15 cellular contexts compared by ENCODE assay signal in the genomic region with DNA sequence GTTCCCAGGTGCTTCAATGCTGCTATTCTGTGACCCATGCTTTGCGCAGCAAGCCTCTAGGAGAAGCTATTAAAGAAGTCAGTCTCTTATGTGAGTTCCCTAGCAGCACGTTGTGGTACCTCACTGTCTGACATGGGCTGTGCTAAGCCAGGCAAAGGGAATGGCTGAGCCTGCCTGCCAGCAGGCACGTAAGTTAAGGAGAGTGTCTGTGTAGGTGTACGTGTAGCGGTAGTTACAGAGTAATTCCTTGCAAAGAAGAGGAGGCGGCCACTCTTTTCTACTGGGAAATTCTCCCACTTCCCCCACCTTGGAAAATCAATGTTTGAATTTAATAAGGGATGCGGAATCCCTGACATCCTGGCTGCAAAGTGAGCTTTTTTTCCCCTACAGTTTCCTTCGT.
"Had no signal": no experiment of that assay in that cellular context is flagged by ENCODE, and none has a peak within 500 bp of the region (broad histone marks: within the 10 kb centered on the region; RNA-seq: fewer than 3 reads in every experiment).

No MANE protein-coding gene starts in this region.

- DNase-seq: dermis blood vessel endothelial cell; dorsolateral prefrontal cortex; effector CD4-positive, alpha-beta T cell; effector memory CD4-positive, alpha-beta T cell; foreskin keratinocyte; heart right ventricle; hippocampal formation; left cardiac atrium; left ventricle myocardium superior; lower lobe of right lung; mesenchymal stem cell; mucosa of descending colon; naive B cell had no signal

- ATAC-seq: foreskin keratinocyte, gastroesophageal sphincter, heart right ventricle, left cardiac atrium, left lung, left ventricle myocardium superior, lower lobe of right lung, mucosa of descending colon had no signal
